In the genomic region with DNA sequence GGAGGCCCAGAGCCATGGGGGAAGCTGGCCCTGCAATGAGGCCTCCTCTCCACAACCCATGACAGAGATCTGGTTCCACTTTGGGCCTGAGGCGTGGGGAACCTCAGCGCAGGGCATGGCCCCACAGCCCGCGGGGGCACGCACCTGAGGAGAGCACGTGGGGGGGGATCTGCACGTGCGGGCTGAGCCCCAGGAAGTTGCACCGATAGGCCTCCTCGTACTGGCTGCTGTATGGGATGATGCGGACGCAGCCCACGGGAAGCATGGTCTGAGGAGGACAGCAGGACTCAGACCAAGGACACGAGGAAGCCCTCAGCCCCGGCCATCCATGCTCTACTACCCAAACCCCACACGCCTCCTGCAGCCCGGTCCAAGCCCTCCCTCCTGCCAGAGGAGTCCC, we compare ENCODE assay signal across 18 cellular contexts.
"Had no signal": no experiment of that assay in that cellular context is flagged by ENCODE, and none has a peak within 500 bp of the region (broad histone marks: within the 10 kb centered on the region; RNA-seq: fewer than 3 reads in every experiment).

No MANE protein-coding gene starts in this region.

- H3K4me1 Mint-ChIP-seq: nephron progenitor cell had no signal

- H3K27me3 Mint-ChIP-seq: naive thymus-derived CD4-positive, alpha-beta T cell; stimulated activated naive CD8-positive, alpha-beta T cell treated with anti-CD3 and anti-CD28 coated beads, Interleukin-15, Interleukin-2, amounts not matched to agents 100 ng/mL and 50 ng/mL, for 24 hours had no signal

- H3K27ac ChIP-seq: heart left ventricle, neutrophil, testis, transverse colon had no signal

- H3K4me3 ChIP-seq: heart left ventricle, smooth muscle cell, testis, transverse colon had no signal

- H3K4me1 ChIP-seq: testis, transverse colon had no signal

- ATAC-seq: left lobe of liver; naive thymus-derived CD4-positive, alpha-beta T cell; right cardiac atrium had no signal

- H3K27me3 ChIP-seq: heart left ventricle, neutrophil, testis, transverse colon had no signal

- H3K4me3 Mint-ChIP-seq: naive thymus-derived CD4-positive, alpha-beta T cell; nephron progenitor cell; stimulated activated naive CD8-positive, alpha-beta T cell treated with anti-CD3 and anti-CD28 coated beads, Interleukin-15, Interleukin-2, amounts not matched to agents 100 ng/mL and 50 ng/mL, for 24 hours had no signal

- H3K9me3 Mint-ChIP-seq: naive thymus-derived CD4-positive, alpha-beta T cell; nephron progenitor cell; stimulated activated naive CD8-positive, alpha-beta T cell treated with anti-CD3 and anti-CD28 coated beads, Interleukin-15, Interleukin-2, amounts not matched to agents 100 ng/mL and 50 ng/mL, for 24 hours had no signal

- FAIRE-seq: endometrium, frontal cortex, urothelium cell line had no signal

- H3K4me2 ChIP-seq: smooth muscle cell had no signal

- DNase-seq: effector memory CD4-positive, alpha-beta T cell; hippocampal formation; kidney glomerular epithelial cell; mammary epithelial cell; naive thymus-derived CD4-positive, alpha-beta T cell; nephron progenitor cell; stimulated activated CD4-positive, alpha-beta T cell treated with anti-CD3 and anti-CD28 coated beads, Interleukin-2, amount 100 ng/mL, for 48 hours; testis; transverse colon had no signal

- H3K9me3 ChIP-seq: heart left ventricle, neutrophil, testis, transverse colon had no signal
